In genomic region chr12:96046543-96047137, GRCh38 we compare ENCODE assay signal across 12 cellular contexts. TPM values are rescaled to one million over a fixed set of nuclear protein-coding genes. Genes with fewer than 3 reads are reported as not detected.
DNase-seq lines count a peak whose midpoint lies in the region; ATAC-seq and TF ChIP-seq lines count a peak whose summit lies in the region.
"Had no signal": no experiment of that assay in that cellular context is flagged by ENCODE, and none has a peak within 500 bp of the region (broad histone marks: within the 10 kb centered on the region; RNA-seq: fewer than 3 reads in every experiment).

No MANE protein-coding gene starts in this region.

- intact Hi-C loops in CD4-positive, alpha-beta memory T cell (cut with micrococcal nuclease) = loop anchor here (1.0 kb wide), 1 partner anchor 11 kb away; the partner anchor contains the start of gene LTA4H

- peak overlapping the region; percentile 37 for H3K27ac ChIP-seq in CD4-positive, alpha-beta memory T cell (ENCODE audit: low read depth, low read length)
- H3K27ac ChIP-seq in HL-60 (replicated peaks) = peak overlapping the region; percentile 67

- H3K4me1 ChIP-seq in CD4-positive, alpha-beta memory T cell (ENCODE audit: insufficient read depth, low read length) = peaks cover 47% of the 10 kb centered on the region
- H3K4me1 ChIP-seq: HAP-1 had no signal

- H3K4me1 Mint-ChIP-seq in CD4-positive, alpha-beta memory T cell = peaks cover 38 to 54% (median 46%) of the 10 kb centered on the region in 4 donors
- peaks cover 50 to 78% (median 72%) of the 10 kb centered on the region in 3 donors for H3K4me1 Mint-ChIP-seq in naive B cell

- DNase-seq in CD4-positive, alpha-beta memory T cell = peak in 1 of 5 donors; percentile 19
- DNase-seq in HL-60 (ENCODE audit: low read depth in 1 of 2, low spot score in 1 of 2) (no peak), amniotic epithelial cell (ENCODE audit: low read depth) (peak; percentile 38), naive B cell (no peak), NCI-H128 (lab: John Stamatoyannopoulos, UW; ENCODE audit: unreplicated experiment) (no peak), ACHN (no peak), G401 (ENCODE audit: low spot score) (no peak)
- DNase-seq: NCI-H2081 had no signal

- CTCF ChIA-PET in CD4-positive, alpha-beta memory T cell (lab: Charles Lee; ENCODE audit: partially characterized antibody) = interaction anchor here (1.1 to 1.3 kb wide), 2 partner anchors 169 to 174 kb away, joined by 3 to 6 read pairs; no protein-coding TSS in a partner anchor

- no peaks in the 10 kb centered on the region for H3K36me3 Mint-ChIP-seq in CD4-positive, alpha-beta memory T cell
- H3K36me3 Mint-ChIP-seq in naive B cell = peaks cover 0 to 4% of the 10 kb centered on the region in 2 donors

- POLR2A ChIA-PET in CD4-positive, alpha-beta memory T cell (lab: Charles Lee; ENCODE audit: partially characterized antibody) = no interaction called here

- TF ChIP-seq CTCF in HL-60 (IDR thresholded peaks at IDR 0.05; ENCODE audit: insufficient read depth, low read length) = no peak

- no peaks in the 10 kb centered on the region for H3K27me3 ChIP-seq in CD4-positive, alpha-beta memory T cell (ENCODE audit: insufficient read depth, low read length)
- H3K27me3 ChIP-seq in HL-60 (ENCODE audit: insufficient read depth, poor library complexity, severe bottlenecking) = no peaks in the 10 kb centered on the region

- peaks cover 0 to 2% (median 0%) of the 10 kb centered on the region in 8 donors for H3K9me3 Mint-ChIP-seq in CD4-positive, alpha-beta memory T cell
- H3K9me3 Mint-ChIP-seq in naive B cell = no peaks in the 10 kb centered on the region
- H3K9me3 Mint-ChIP-seq: neural crest cell had no signal

- H3K4me3 Mint-ChIP-seq in CD4-positive, alpha-beta memory T cell = peak overlapping the region in 7 of 8 donors; percentile 54 to 84 (median 78)
- H3K4me3 Mint-ChIP-seq in naive B cell = peak overlapping the region in 5 of 8 donors; percentile 21 to 90 (median 66)
- H3K4me3 Mint-ChIP-seq: neural crest cell had no signal

- H3K36me3 ChIP-seq in CD4-positive, alpha-beta memory T cell (ENCODE audit: insufficient read depth, low read length) = no peaks in the 10 kb centered on the region
- H3K36me3 ChIP-seq: HAP-1 had no signal

- H3K9me3 ChIP-seq in CD4-positive, alpha-beta memory T cell (ENCODE audit: control insufficient read depth in 1 of 2, low read length in 2 of 2) = no peaks in the 10 kb centered on the region
- H3K9me3 ChIP-seq: HAP-1 had no signal

- in situ Hi-C loops in ACHN (cut with HindIII; ENCODE audit: low pct_ligation_motif_present, low pct_unique_long_range_greater_than_20kb, low sequenced_read_pairs) = no loop called here
- in situ Hi-C loops in G401 (cut with HindIII; ENCODE audit: low sequenced_read_pairs) = no loop called here

- no peaks in the 10 kb centered on the region for H3K27me3 Mint-ChIP-seq in CD4-positive, alpha-beta memory T cell
- H3K27me3 Mint-ChIP-seq in naive B cell = no peaks in the 10 kb centered on the region

- H3K27ac Mint-ChIP-seq in CD4-positive, alpha-beta memory T cell = peak overlapping the region; percentile 77 to 97 (median 90)
- H3K27ac Mint-ChIP-seq in naive B cell = peak overlapping the region; percentile 72 to 95 (median 84)

- no peak overlapping the region for H3K4me3 ChIP-seq in CD4-positive, alpha-beta memory T cell (ENCODE audit: low read length in 2 of 2)
- no peak overlapping the region for H3K4me3 ChIP-seq in HL-60 (replicated peaks; ENCODE audit: insufficient read depth, low read length)
- H3K4me3 ChIP-seq: HAP-1, K562 had no signal

- no peak for ATAC-seq in naive B cell (ENCODE audit: low read depth in 2 of 2)
- no peak for ATAC-seq in GM18861 (IDR thresholded peaks at IDR 0.05; ENCODE audit: unreplicated experiment)
- ATAC-seq: K562 had no signal

RNA-seq across cellular contexts. Expression of gene LTA4H, which starts 11.3 kb away (rescaled TPM):
- total RNA-seq in CD4-positive, alpha-beta memory T cell = 10 to 100 TPM; 57.7 to 58.2 TPM
- 10 to 100 TPM; 59.3 to 77.6 TPM for polyA plus RNA-seq in CD4-positive, alpha-beta memory T cell
- polyA plus RNA-seq in naive B cell (ENCODE audit: low read depth in 6 of 6) = 100 to 1,000 TPM; 203 to 338 (median 258) TPM
- 121 and 165 TPM in 2 replicates for total RNA-seq in G401 (2014; rRNA removed; shearing (Covaris generic))

RNA-seq across cellular contexts. Expression of gene HAL, which starts 50.5 kb away (rescaled TPM):
- total RNA-seq in CD4-positive, alpha-beta memory T cell = 1 to 10 TPM; 1.7 to 2.0 TPM
- not detected for polyA plus RNA-seq in CD4-positive, alpha-beta memory T cell
- polyA plus RNA-seq in naive B cell (ENCODE audit: low read depth in 6 of 6) = 1 to 10 TPM in 1 of 6 donors, under 1 TPM in 3, not detected in 2; 0.36 to 1.4 (median 0.75) TPM
- 0.06 TPM in 1 of 2 replicates, not detected in the other for total RNA-seq in G401 (2014; rRNA removed; shearing (Covaris generic))
